In genomic region chr2:166891727-166892126, GRCh38 we compare ENCODE assay signal across 26 cellular contexts. TPM values are rescaled to one million over a fixed set of nuclear protein-coding genes. Genes with fewer than 3 reads are reported as not detected.
"Had no signal": no experiment of that assay in that cellular context is flagged by ENCODE, and none has a peak within 500 bp of the region (broad histone marks: within the 10 kb centered on the region; RNA-seq: fewer than 3 reads in every experiment).

No MANE protein-coding gene starts in this region.

- H3K36me3 ChIP-seq: left ventricle myocardium inferior, ovary, prostate gland, right atrium auricular region, stomach, thyroid gland, transverse colon, upper lobe of left lung had no signal

- H3K27ac ChIP-seq: left ventricle myocardium inferior, ovary, prostate gland, right atrium auricular region, skin epidermis, stomach, testis, thyroid gland, transverse colon, upper lobe of left lung had no signal

- H3K36me3 Mint-ChIP-seq: mesothelial cell of epicardium; naive thymus-derived CD4-positive, alpha-beta T cell; natural killer cell treated with Interleukin-12 subunit alpha and Interleukin-12 subunit beta and Interleukin-15 and Interleukin-18, amount 100 ng/mL, for 72 hours; stimulated activated naive B cell treated with anti-CD40 and anti-IgM and Interleukin-4, amounts not matched to agents 10 μg/mL and 1 μg/mL and 100 μg/mL, for 72 hours had no signal

- H3K4me3 ChIP-seq: left ventricle myocardium inferior, lung, mucosa of descending colon, ovary, prostate gland, right atrium auricular region, skin epidermis, stomach, testis, thyroid gland, transverse colon, upper lobe of left lung had no signal

- H3K9me3 ChIP-seq: left ventricle myocardium inferior, mucosa of descending colon, ovary, prostate gland, right atrium auricular region, stomach, testis, thyroid gland, transverse colon, upper lobe of left lung had no signal

- ATAC-seq: mucosa of descending colon; naive thymus-derived CD4-positive, alpha-beta T cell; natural killer cell treated with Interleukin-12 subunit alpha and Interleukin-12 subunit beta and Interleukin-15 and Interleukin-18, amount 100 ng/mL, for 72 hours; sciatic nerve; stimulated activated naive B cell treated with anti-CD40 and anti-IgM and Interleukin-4, amounts not matched to agents 10 μg/mL and 1 μg/mL and 100 μg/mL, for 72 hours; stimulated activated naive CD8-positive, alpha-beta T cell treated with anti-CD3 and anti-CD28 coated beads, Interleukin-15, Interleukin-2, amounts not matched to agents 100 U/mL and 50 U/mL, for 24 hours had no signal

- H3K27ac Mint-ChIP-seq: mesothelial cell of epicardium; naive thymus-derived CD4-positive, alpha-beta T cell; natural killer cell treated with Interleukin-12 subunit alpha and Interleukin-12 subunit beta and Interleukin-15 and Interleukin-18, amount 100 ng/mL, for 72 hours; stimulated activated naive B cell treated with anti-CD40 and anti-IgM and Interleukin-4, amounts not matched to agents 10 μg/mL and 1 μg/mL and 100 μg/mL, for 72 hours had no signal

- H3K9me3 Mint-ChIP-seq: mesothelial cell of epicardium had no signal

- H3K27me3 ChIP-seq: ovary, right atrium auricular region, stomach, testis, thyroid gland, transverse colon, upper lobe of left lung had no signal

- H3K4me3 Mint-ChIP-seq: mesothelial cell of epicardium; naive thymus-derived CD4-positive, alpha-beta T cell; natural killer cell treated with Interleukin-12 subunit alpha and Interleukin-12 subunit beta and Interleukin-15 and Interleukin-18, amount 100 ng/mL, for 72 hours; stimulated activated naive B cell treated with anti-CD40 and anti-IgM and Interleukin-4, amounts not matched to agents 10 μg/mL and 1 μg/mL and 100 μg/mL, for 72 hours had no signal

- H3K4me1 Mint-ChIP-seq: mesothelial cell of epicardium; naive thymus-derived CD4-positive, alpha-beta T cell; stimulated activated naive B cell treated with anti-CD40 and anti-IgM and Interleukin-4, amounts not matched to agents 10 μg/mL and 1 μg/mL and 100 μg/mL, for 72 hours had no signal

- DNase-seq: hypothalamus; islet precursor cell; left ventricle myocardium inferior; mesendoderm; mucosa of descending colon; naive thymus-derived CD4-positive, alpha-beta T cell; ovary; stimulated activated CD4-positive, alpha-beta T cell treated with anti-CD3 and anti-CD28 coated beads, Interleukin-12 subunit alpha, Interleukin-12 subunit beta, amount 100 ng/mL, for 4 hours; stimulated activated CD4-positive, alpha-beta T cell treated with anti-CD3 and anti-CD28 coated beads, Interleukin-15, amount 100 ng/mL, for 24 hours; stimulated activated CD4-positive, alpha-beta T cell treated with anti-CD3 and anti-CD28 coated beads, Interleukin-2, amount 100 ng/mL, for 24 hours; stimulated activated CD4-positive, alpha-beta T cell treated with anti-CD3 and anti-CD28 coated beads, Interleukin-4, amount 100 ng/mL, for 1 hour; stimulated activated naive B cell treated with anti-CD40 and anti-IgM and Interleukin-4, amounts not matched to agents 10 μg/mL and 1 μg/mL and 100 μg/mL, for 72 hours; stimulated activated naive CD8-positive, alpha-beta T cell treated with anti-CD3 and anti-CD28 coated beads, Interleukin-15, Interleukin-2, amounts not matched to agents 100 U/mL and 50 U/mL, for 24 hours; stomach; testis; thyroid gland; transverse colon; upper lobe of left lung had no signal

- H3K27me3 Mint-ChIP-seq: naive thymus-derived CD4-positive, alpha-beta T cell; natural killer cell treated with Interleukin-12 subunit alpha and Interleukin-12 subunit beta and Interleukin-15 and Interleukin-18, amount 100 ng/mL, for 72 hours; stimulated activated naive B cell treated with anti-CD40 and anti-IgM and Interleukin-4, amounts not matched to agents 10 μg/mL and 1 μg/mL and 100 μg/mL, for 72 hours had no signal

- H3K4me1 ChIP-seq: left ventricle myocardium inferior, prostate gland, right atrium auricular region, testis, thyroid gland, transverse colon, upper lobe of left lung had no signal

RNA-seq across cellular contexts. Expression of gene XIRP2, which starts 3.4 kb away (rescaled TPM):
- total RNA-seq: mesothelial cell of epicardium; naive thymus-derived CD4-positive, alpha-beta T cell; natural killer cell treated with Interleukin-12 subunit alpha and Interleukin-12 subunit beta and Interleukin-15 and Interleukin-18, amount 100 ng/mL, for 72 hours; omental fat pad had no signal
